ENCODE assay signal across 10 cellular contexts in the genomic region with DNA sequence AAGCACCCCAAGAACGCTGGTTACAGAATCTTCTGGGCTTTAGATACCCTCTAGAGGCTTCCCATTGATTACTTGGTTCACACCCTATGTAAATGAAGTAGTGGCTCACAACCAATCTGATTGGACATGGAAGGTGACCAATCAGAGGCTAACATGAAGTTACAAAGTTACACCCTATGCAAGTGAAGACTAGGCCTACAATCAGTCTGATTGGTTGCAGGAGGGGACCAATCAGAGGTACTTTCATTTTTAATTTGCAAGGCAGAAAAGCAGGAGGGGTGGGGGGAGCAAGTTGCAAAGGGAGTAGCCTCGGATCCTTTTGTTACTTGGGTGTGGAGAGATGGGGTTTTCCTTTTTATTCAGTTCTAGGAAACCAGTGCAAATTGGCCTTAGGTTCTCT. TPM values are rescaled to one million over a fixed set of nuclear protein-coding genes. Genes with fewer than 3 reads are reported as not detected.
DNase-seq lines count a peak whose midpoint lies in the region; ATAC-seq and TF ChIP-seq lines count a peak whose summit lies in the region.
"Had no signal": no experiment of that assay in that cellular context is flagged by ENCODE, and none has a peak within 500 bp of the region (broad histone marks: within the 10 kb centered on the region; RNA-seq: fewer than 3 reads in every experiment).

No MANE protein-coding gene starts in this region.

- WGBS in sigmoid colon, 2 donors = 81 to 84% methylated on average over 2 of the region's 2 CpGs

- H3K27ac ChIP-seq in CD4-positive, CD25-positive, alpha-beta regulatory T cell (ENCODE audit: insufficient read depth, low read length, poor library complexity, severe bottlenecking) = no peak overlapping the region
- H3K27ac ChIP-seq in sigmoid colon = no peak overlapping the region

- TF ChIP-seq POLR2A in sigmoid colon (IDR thresholded peaks at IDR 0.05) = no peak

- H3K9me3 Mint-ChIP-seq in CD4-positive, CD25-positive, alpha-beta regulatory T cell = no peaks in the 10 kb centered on the region
- no peaks in the 10 kb centered on the region for H3K9me3 Mint-ChIP-seq in T-cell
- H3K9me3 Mint-ChIP-seq: activated naive CD4-positive, alpha-beta T cell treated with anti-CD3 and anti-CD28 coated beads, Interleukin-2, amount 50 U/mL, for 24 hours had no signal

- peaks cover 4% of the 10 kb centered on the region for H3K27me3 Mint-ChIP-seq in CD4-positive, CD25-positive, alpha-beta regulatory T cell
- peaks cover 0 to 3% of the 10 kb centered on the region in 2 donors for H3K27me3 Mint-ChIP-seq in T-cell
- H3K27me3 Mint-ChIP-seq: activated naive CD4-positive, alpha-beta T cell treated with anti-CD3 and anti-CD28 coated beads, Interleukin-2, amount 50 U/mL, for 24 hours had no signal

- no peak for TF ChIP-seq CTCF in sigmoid colon (IDR thresholded peaks at IDR 0.05)

- no peaks in the 10 kb centered on the region for H3K27me3 ChIP-seq in CD4-positive, CD25-positive, alpha-beta regulatory T cell (ENCODE audit: control insufficient read depth, insufficient read depth, low read length)
- no peaks in the 10 kb centered on the region for H3K27me3 ChIP-seq in sigmoid colon

- peaks cover 2 to 11% (median 6%) of the 10 kb centered on the region in 4 donors for H3K4me1 Mint-ChIP-seq in CD4-positive, CD25-positive, alpha-beta regulatory T cell
- peaks cover 13 to 16% (median 15%) of the 10 kb centered on the region in 3 donors for H3K4me1 Mint-ChIP-seq in T-cell

- POLR2A ChIA-PET in T-cell (lab: Charles Lee) = interaction anchor here in 1 of 2 donors (0.5 kb wide), 1 partner anchor 493 kb away, joined by 3 read pairs; no protein-coding TSS in a partner anchor

- intact Hi-C loops in left cardiac atrium (cut with DNase I) (no loop called here), sigmoid colon (cut with DNase I) (loop anchor here (5.0 kb wide), 1 partner anchor 491 kb away; no protein-coding TSS in a partner anchor)

- H3K4me3 Mint-ChIP-seq in CD4-positive, CD25-positive, alpha-beta regulatory T cell = no peak overlapping the region
- no peak overlapping the region for H3K4me3 Mint-ChIP-seq in T-cell
- H3K4me3 Mint-ChIP-seq: activated naive CD4-positive, alpha-beta T cell treated with anti-CD3 and anti-CD28 coated beads, Interleukin-2, amount 50 U/mL, for 24 hours had no signal

- peak in 2 of 3 donors; percentile 40 to 72 for DNase-seq in CD4-positive, CD25-positive, alpha-beta regulatory T cell
- peak; percentile 61 for DNase-seq in HCEC 1CT
- DNase-seq in T-cell = peak in 1 of 34 experiments; percentile 8
- no peak for DNase-seq in left cardiac atrium
- no peak for DNase-seq in sigmoid colon
- DNase-seq in HuH-7.5 (ENCODE audit: low spot score) = no peak
- no peak for DNase-seq in anterior cingulate cortex (lab: John Stamatoyannopoulos, UW)

- H3K4me3 ChIP-seq in CD4-positive, CD25-positive, alpha-beta regulatory T cell (ENCODE audit: low read depth, low read length) = no peak overlapping the region
- no peak overlapping the region for H3K4me3 ChIP-seq in sigmoid colon

- CTCF ChIA-PET in T-cell (lab: Charles Lee) = interaction anchor here (0.8 to 2.3 kb wide), 6 partner anchors 26 to 1088 kb away, joined by 3 to 22 read pairs (median 6); no protein-coding TSS in a partner anchor

- H3K9me3 ChIP-seq in CD4-positive, CD25-positive, alpha-beta regulatory T cell (ENCODE audit: control insufficient read depth in 2 of 2, low read length in 2 of 2) = no peaks in the 10 kb centered on the region
- no peaks in the 10 kb centered on the region for H3K9me3 ChIP-seq in sigmoid colon

- H3K27ac Mint-ChIP-seq in CD4-positive, CD25-positive, alpha-beta regulatory T cell = peak overlapping the region in 1 of 3 donors; percentile 31
- H3K27ac Mint-ChIP-seq in T-cell = peak overlapping the region; percentile 3 to 73
- H3K27ac Mint-ChIP-seq: activated naive CD4-positive, alpha-beta T cell treated with anti-CD3 and anti-CD28 coated beads, Interleukin-2, amount 50 U/mL, for 24 hours had no signal

- TF ChIP-seq EP300 in sigmoid colon (IDR thresholded peaks at IDR 0.05) = no peak

- no peaks in the 10 kb centered on the region for H3K36me3 ChIP-seq in CD4-positive, CD25-positive, alpha-beta regulatory T cell (ENCODE audit: control insufficient read depth, insufficient read depth, low read length)
- H3K36me3 ChIP-seq in sigmoid colon = no peaks in the 10 kb centered on the region

- no peaks in the 10 kb centered on the region for H3K36me3 Mint-ChIP-seq in CD4-positive, CD25-positive, alpha-beta regulatory T cell
- H3K36me3 Mint-ChIP-seq in T-cell = no peaks in the 10 kb centered on the region
- H3K36me3 Mint-ChIP-seq: activated naive CD4-positive, alpha-beta T cell treated with anti-CD3 and anti-CD28 coated beads, Interleukin-2, amount 50 U/mL, for 24 hours had no signal

- peak; percentile 27 to 67 for ATAC-seq in CD4-positive, CD25-positive, alpha-beta regulatory T cell (ENCODE audit: low read depth in 2 of 2)
- ATAC-seq in T-cell (replicated peaks in 1 of 4) (peak; percentile 34 to 84 (median 56)), left cardiac atrium (peak; percentile 45 to 62), HG03039 (IDR thresholded peaks at IDR 0.05; ENCODE audit: unreplicated experiment) (no peak)

- H3K4me1 ChIP-seq in CD4-positive, CD25-positive, alpha-beta regulatory T cell (ENCODE audit: control insufficient read depth, insufficient read depth, low read length, poor library complexity, severe bottlenecking) = no peaks in the 10 kb centered on the region
- H3K4me1 ChIP-seq in sigmoid colon = peaks cover 0 to 7% (median 0%) of the 10 kb centered on the region in 4 donors

RNA-seq across cellular contexts. Expression of a gene that starts 11.1 kb away (rescaled TPM):
- total RNA-seq in CD4-positive, CD25-positive, alpha-beta regulatory T cell = not detected
- polyA plus RNA-seq in CD4-positive, CD25-positive, alpha-beta regulatory T cell = not detected
- not detected for total RNA-seq in T-cell
- total RNA-seq in left cardiac atrium = not detected
- total RNA-seq in sigmoid colon = not detected
- polyA plus RNA-seq in sigmoid colon = not detected
- total RNA-seq: G401 had no signal

RNA-seq across cellular contexts. Expression of a gene that starts 31.8 kb away (rescaled TPM):
- 39.6 TPM for total RNA-seq in CD4-positive, CD25-positive, alpha-beta regulatory T cell
- 1 to 10 TPM; 1.8 to 3.4 (median 2.5) TPM for polyA plus RNA-seq in CD4-positive, CD25-positive, alpha-beta regulatory T cell
- 10 to 100 TPM; 16.8 to 31.1 (median 27.7) TPM for total RNA-seq in T-cell
- total RNA-seq in left cardiac atrium = 100 to 1,000 TPM in 1 of 2 donors, 10 to 100 TPM in 1; 91.7 to 113 TPM
- total RNA-seq in sigmoid colon = 100 to 1,000 TPM in 1 of 4 donors, 10 to 100 TPM in 3; 51.4 to 233 (median 80.7) TPM
- polyA plus RNA-seq in sigmoid colon = 10 to 100 TPM in 1 of 3 donors, 1 to 10 TPM in 2; 4.9 to 30.6 (median 7.2) TPM

RNA-seq across cellular contexts. Expression of a gene that starts 43.3 kb away (rescaled TPM):
- total RNA-seq in CD4-positive, CD25-positive, alpha-beta regulatory T cell = not detected
- polyA plus RNA-seq in CD4-positive, CD25-positive, alpha-beta regulatory T cell = not detected
- not detected for total RNA-seq in T-cell
- not detected for total RNA-seq in left cardiac atrium
- total RNA-seq in sigmoid colon = 1 to 10 TPM in 3 of 4 donors, not detected in 1; 1.1 to 3.0 (median 1.5) TPM
- 10 to 100 TPM; 11.0 to 19.2 (median 18.0) TPM for polyA plus RNA-seq in sigmoid colon
- total RNA-seq: G401 had no signal

Comparison
In these comparisons a context has a peak if more than half of its experiments do, and no peak if none do; other contexts are left out.
1. DNase-seq: peak in CD4-positive, CD25-positive, alpha-beta regulatory T cell (2 of 3) and HCEC 1CT (single experiment); none in left cardiac atrium (single experiment), sigmoid colon (single experiment), HuH-7.5 (single experiment) and anterior cingulate cortex (0 of 58).